ENCODE assay signal across 9 cellular contexts in the genomic region with DNA sequence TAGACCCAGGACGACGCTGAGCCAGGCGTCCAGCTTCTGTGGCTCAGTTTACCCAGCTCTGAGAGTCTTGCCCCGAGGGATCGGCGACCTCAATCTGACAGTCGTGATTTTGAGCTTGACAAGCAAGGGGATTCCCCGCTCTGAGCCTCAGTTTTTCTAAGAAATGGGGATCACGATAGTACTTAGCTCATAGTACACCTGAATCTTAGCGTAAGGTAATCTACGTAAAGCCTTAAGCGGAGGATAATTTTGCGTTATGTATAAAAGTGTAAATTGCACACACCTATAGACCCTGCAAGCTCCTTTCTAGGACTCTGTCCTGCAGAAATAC. TPM values are rescaled to one million over a fixed set of nuclear protein-coding genes. Genes with fewer than 3 reads are reported as not detected.
A peak's percentile ranks its signal among the peaks of the same experiment; 100 is the strongest.
DNase-seq lines count a peak whose midpoint lies in the region; ATAC-seq, FAIRE-seq and TF ChIP-seq lines count a peak whose summit lies in the region.
"Had no signal": no experiment of that assay in that cellular context is flagged by ENCODE, and none has a peak within 500 bp of the region (broad histone marks: within the 10 kb centered on the region; RNA-seq: fewer than 3 reads in every experiment).

No MANE protein-coding gene starts in this region.

- no peak for FAIRE-seq in urothelium cell line (lab: Jason Lieb, UNC)
- FAIRE-seq: colon had no signal

- H3K27ac ChIP-seq in WERI-Rb-1 (peak overlapping the region; percentile 56), thymus (ENCODE audit: low read depth) (peak overlapping the region; percentile 20)

- H3K9me3 Mint-ChIP-seq in activated CD4-positive, alpha-beta T cell treated with anti-CD3 and anti-CD28 coated beads, Interleukin-2, amount 10 ng/mL, durations not matched to agents 24 days and 14 days, result peaks cover 4% of the 10 kb centered on the region

- H3K27me3 ChIP-seq in WERI-Rb-1 (ENCODE audit: insufficient read depth, low read depth, severe bottlenecking) (no peaks in the 10 kb centered on the region), thymus (ENCODE audit: control insufficient read depth, insufficient read depth) (no peaks in the 10 kb centered on the region)

- no peaks in the 10 kb centered on the region for H3K27me3 Mint-ChIP-seq in activated CD4-positive, alpha-beta T cell treated with anti-CD3 and anti-CD28 coated beads, Interleukin-2, amount 10 ng/mL, durations not matched to agents 24 days and 14 days

- 3% methylated on average over 13 of the region's 13 CpGs for WGBS in thymus

- H3K4me3 ChIP-seq in WERI-Rb-1 (ENCODE audit: low read depth, low read length), result peak overlapping the region; percentile 97
- peak overlapping the region; percentile 77 for H3K4me3 ChIP-seq in iPS-18c (ENCODE audit: insufficient read depth, low read depth, low read length)
- peak overlapping the region; percentile 63 for H3K4me3 ChIP-seq in thymus (ENCODE audit: low read length)

- H3K9me3 ChIP-seq in WERI-Rb-1 (ENCODE audit: severe bottlenecking) (no peaks in the 10 kb centered on the region), iPS-18c (ENCODE audit: control insufficient read depth, insufficient read depth, low read length) (no peaks in the 10 kb centered on the region), thymus (ENCODE audit: control insufficient read depth) (no peaks in the 10 kb centered on the region)

- H3K4me1 ChIP-seq in thymus (ENCODE audit: control insufficient read depth, insufficient read depth, low read length), result peaks cover 5% of the 10 kb centered on the region

- peaks cover 33% of the 10 kb centered on the region for H3K36me3 Mint-ChIP-seq in activated CD4-positive, alpha-beta T cell treated with anti-CD3 and anti-CD28 coated beads, Interleukin-2, amount 10 ng/mL, durations not matched to agents 24 days and 14 days (ENCODE audit: low read depth)

- no peak for ATAC-seq in GM18868 (IDR thresholded peaks at IDR 0.05; ENCODE audit: unreplicated experiment)
- ATAC-seq in GM19324 (IDR thresholded peaks at IDR 0.05; ENCODE audit: low FRiP score, unreplicated experiment), result no peak

- peaks cover 22% of the 10 kb centered on the region for H3K4me1 Mint-ChIP-seq in activated CD4-positive, alpha-beta T cell treated with anti-CD3 and anti-CD28 coated beads, Interleukin-2, amount 10 ng/mL, durations not matched to agents 24 days and 14 days

- H3K4me3 Mint-ChIP-seq in activated CD4-positive, alpha-beta T cell treated with anti-CD3 and anti-CD28 coated beads, Interleukin-2, amount 10 ng/mL, durations not matched to agents 24 days and 14 days, result peak overlapping the region; percentile 93

- H3K27ac Mint-ChIP-seq in activated CD4-positive, alpha-beta T cell treated with anti-CD3 and anti-CD28 coated beads, Interleukin-2, amount 10 ng/mL, durations not matched to agents 24 days and 14 days, result peak overlapping the region; percentile 95

- no peak for DNase-seq in activated CD4-positive, alpha-beta T cell treated with anti-CD3 and anti-CD28 coated beads, Interleukin-2, amount 10 ng/mL, durations not matched to agents 24 days and 14 days
- DNase-seq in activated CD4-positive, alpha-beta T cell treated with anti-CD3 and anti-CD28 coated beads for 1 hour, result no peak
- no peak for DNase-seq in WERI-Rb-1
- DNase-seq in urothelium cell line (ENCODE audit: low spot score), result no peak

- H3K36me3 ChIP-seq in WERI-Rb-1 (peaks cover 71% of the 10 kb centered on the region), thymus (ENCODE audit: control insufficient read depth, insufficient read depth) (peaks cover 7% of the 10 kb centered on the region)

- intact Hi-C loops in activated CD4-positive, alpha-beta T cell treated with anti-CD3 and anti-CD28 coated beads, Interleukin-2, amount 10 ng/mL, durations not matched to agents 24 days and 14 days (cut with micrococcal nuclease), result loop anchor here (1.0 to 5.0 kb wide), 4 partner anchors 97 to 717 kb away; a partner anchor contains a TSS

- TF ChIP-seq CTCF in WERI-Rb-1 (IDR thresholded peaks at IDR 0.05; ENCODE audit: low read depth, low read length), result no peak

RNA-seq across cellular contexts. Expression of a gene that starts 0.3 kb away (rescaled TPM):
- total RNA-seq in activated CD4-positive, alpha-beta T cell treated with anti-CD3 and anti-CD28 coated beads, Interleukin-2, amount 10 ng/mL, durations not matched to agents 24 days and 14 days, result 20.7 and 21.5 TPM in 2 replicates
- 10.4 TPM for polyA plus RNA-seq in thymus

RNA-seq across cellular contexts. Expression of a gene that starts 0.6 kb away (rescaled TPM):
- total RNA-seq in activated CD4-positive, alpha-beta T cell treated with anti-CD3 and anti-CD28 coated beads, Interleukin-2, amount 10 ng/mL, durations not matched to agents 24 days and 14 days, result 44.3 and 45.8 TPM in 2 replicates
- polyA plus RNA-seq in thymus, result 28.7 TPM
